Comparison of ENCODE assay signal across 29 cellular contexts in genomic region chr11:2719831-2720603, GRCh38.
"Had no signal": no experiment of that assay in that cellular context is flagged by ENCODE, and none has a peak within 500 bp of the region (broad histone marks: within the 10 kb centered on the region; RNA-seq: fewer than 3 reads in every experiment).

No MANE protein-coding gene starts in this region.

- H3K27me3 ChIP-seq: esophagus squamous epithelium, heart right ventricle, sigmoid colon, suprapubic skin had no signal

- H3K4me1 Mint-ChIP-seq: activated CD4-positive, alpha-beta memory T cell treated with anti-CD3 and anti-CD28 coated beads, Interleukin-2, amount 10 ng/mL, durations not matched to agents 7 days and 5 days; activated CD4-positive, alpha-beta T cell treated with anti-CD3 and anti-CD28 coated beads, Interleukin-2, amount 10 ng/mL, durations not matched to agents 7 days and 5 days; activated naive CD4-positive, alpha-beta T cell treated with anti-CD3 and anti-CD28 coated beads, Interleukin-2, amount 50 U/mL, for 24 hours; activated naive CD8-positive, alpha-beta T cell treated with anti-CD3 and anti-CD28 coated beads, Interleukin-2, amount 50 U/mL, for 24 hours; central memory CD8-positive, alpha-beta T cell; naive B cell; stimulated activated memory B cell treated with anti-CD40 and anti-IgM and Interleukin-4, amounts not matched to agents 10 μg/mL and 1 μg/mL and 100 μg/mL, for 72 hours had no signal

- H3K4me1 ChIP-seq: sigmoid colon, tibial artery had no signal

- ATAC-seq: activated naive CD8-positive, alpha-beta T cell treated with anti-CD3 and anti-CD28 coated beads, Interleukin-2, amount 50 U/mL, for 24 hours; heart right ventricle; stimulated activated memory B cell treated with anti-CD40 and anti-IgM and Interleukin-4, amounts not matched to agents 10 μg/mL and 1 μg/mL and 100 μg/mL, for 72 hours had no signal

- DNase-seq: activated CD4-positive, alpha-beta memory T cell treated with anti-CD3 and anti-CD28 coated beads, Interleukin-2, amount 10 ng/mL, durations not matched to agents 7 days and 5 days; activated CD4-positive, alpha-beta T cell treated with anti-CD3 and anti-CD28 coated beads, Interleukin-2, amount 10 ng/mL, durations not matched to agents 7 days and 5 days; activated CD4-positive, CD25-positive, alpha-beta regulatory T cell treated with anti-CD3 and anti-CD28 coated beads, Interleukin-2, amount 50 U/mL, for 72 hours; activated naive CD8-positive, alpha-beta T cell treated with anti-CD3 and anti-CD28 coated beads, Interleukin-2, amount 50 U/mL, for 24 hours; activated T-cell treated with anti-CD3 and anti-CD28 coated beads, Interleukin-2, amount 50 U/mL, for 48 hours; amygdala; esophagus squamous epithelium; foreskin melanocyte; mammary epithelial cell; naive B cell; sigmoid colon; small intestine; stimulated activated CD4-positive, alpha-beta T cell treated with anti-CD3 and anti-CD28 coated beads, Interleukin-1b, Interleukin-23, amount 100 ng/mL, for 48 hours; stimulated activated CD4-positive, alpha-beta T cell treated with anti-CD3 and anti-CD28 coated beads, Interleukin-4, amount 100 ng/mL, for 4 hours; stimulated activated CD8-positive, alpha-beta memory T cell treated with anti-CD3 and anti-CD28 coated beads, Interleukin-4, amount 100 ng/mL, for 48 hours; SW 1271; T1000; tibial artery had no signal

- H3K9me3 Mint-ChIP-seq: activated CD4-positive, alpha-beta memory T cell treated with anti-CD3 and anti-CD28 coated beads, Interleukin-2, amount 10 ng/mL, durations not matched to agents 7 days and 5 days; activated CD4-positive, alpha-beta T cell treated with anti-CD3 and anti-CD28 coated beads, Interleukin-2, amount 10 ng/mL, durations not matched to agents 7 days and 5 days; activated naive CD4-positive, alpha-beta T cell treated with anti-CD3 and anti-CD28 coated beads, Interleukin-2, amount 50 U/mL, for 24 hours; activated naive CD8-positive, alpha-beta T cell treated with anti-CD3 and anti-CD28 coated beads, Interleukin-2, amount 50 U/mL, for 24 hours; activated T-helper 2 cell treated with anti-CD3 and anti-CD28 coated beads, Interferon-gamma antibody, Interleukin-2, Interleukin-4, amounts not matched to agents 10 μg/mL and 5 μg/mL and 100 μg/mL, durations not matched to agents 14 hours and 24 hours and 36 hours; central memory CD8-positive, alpha-beta T cell; dendritic cell treated with granulocyte-macrophage colony-stimulating factor and Interleukin-4, amounts not matched to agents 40 ng/mL and 50 ng/mL, for 4 days; mesothelial cell of epicardium; naive B cell; stimulated activated memory B cell treated with anti-CD40 and anti-IgM and Interleukin-4, amounts not matched to agents 10 μg/mL and 1 μg/mL and 100 μg/mL, for 72 hours; T-helper 1 cell treated with Interleukin-12 subunit alpha and Interleukin-12 subunit beta and Interleukin-4 antibody, amounts not matched to agents 30 μg/mL and 1 μg/mL, for 36 hours had no signal

- H3K27ac ChIP-seq: epithelial cell of prostate, esophagus squamous epithelium, heart right ventricle, sigmoid colon, suprapubic skin, tibial artery had no signal

- H3K27ac Mint-ChIP-seq: activated CD4-positive, alpha-beta memory T cell treated with anti-CD3 and anti-CD28 coated beads, Interleukin-2, amount 10 ng/mL, durations not matched to agents 7 days and 5 days; activated CD4-positive, alpha-beta T cell treated with anti-CD3 and anti-CD28 coated beads, Interleukin-2, amount 10 ng/mL, durations not matched to agents 7 days and 5 days; activated naive CD4-positive, alpha-beta T cell treated with anti-CD3 and anti-CD28 coated beads, Interleukin-2, amount 50 U/mL, for 24 hours; activated naive CD8-positive, alpha-beta T cell treated with anti-CD3 and anti-CD28 coated beads, Interleukin-2, amount 50 U/mL, for 24 hours; activated T-helper 2 cell treated with anti-CD3 and anti-CD28 coated beads, Interferon-gamma antibody, Interleukin-2, Interleukin-4, amounts not matched to agents 10 μg/mL and 5 μg/mL and 100 μg/mL, durations not matched to agents 14 hours and 24 hours and 36 hours; dendritic cell treated with granulocyte-macrophage colony-stimulating factor and Interleukin-4, amounts not matched to agents 40 ng/mL and 50 ng/mL, for 4 days; mesothelial cell of epicardium; naive B cell; stimulated activated memory B cell treated with anti-CD40 and anti-IgM and Interleukin-4, amounts not matched to agents 10 μg/mL and 1 μg/mL and 100 μg/mL, for 72 hours; T-helper 1 cell treated with Interleukin-12 subunit alpha and Interleukin-12 subunit beta and Interleukin-4 antibody, amounts not matched to agents 30 μg/mL and 1 μg/mL, for 36 hours had no signal

- H3K4me3 Mint-ChIP-seq: activated CD4-positive, alpha-beta memory T cell treated with anti-CD3 and anti-CD28 coated beads, Interleukin-2, amount 10 ng/mL, durations not matched to agents 7 days and 5 days; activated CD4-positive, alpha-beta T cell treated with anti-CD3 and anti-CD28 coated beads, Interleukin-2, amount 10 ng/mL, durations not matched to agents 7 days and 5 days; activated naive CD4-positive, alpha-beta T cell treated with anti-CD3 and anti-CD28 coated beads, Interleukin-2, amount 50 U/mL, for 24 hours; activated naive CD8-positive, alpha-beta T cell treated with anti-CD3 and anti-CD28 coated beads, Interleukin-2, amount 50 U/mL, for 24 hours; central memory CD8-positive, alpha-beta T cell; dendritic cell treated with granulocyte-macrophage colony-stimulating factor and Interleukin-4, amounts not matched to agents 40 ng/mL and 50 ng/mL, for 4 days; mesothelial cell of epicardium; naive B cell; stimulated activated memory B cell treated with anti-CD40 and anti-IgM and Interleukin-4, amounts not matched to agents 10 μg/mL and 1 μg/mL and 100 μg/mL, for 72 hours; T-helper 1 cell treated with Interleukin-12 subunit alpha and Interleukin-12 subunit beta and Interleukin-4 antibody, amounts not matched to agents 30 μg/mL and 1 μg/mL, for 36 hours had no signal

- H3K36me3 ChIP-seq: esophagus squamous epithelium, heart right ventricle, sigmoid colon, suprapubic skin, tibial artery had no signal

- H3K27me3 Mint-ChIP-seq: activated CD4-positive, alpha-beta memory T cell treated with anti-CD3 and anti-CD28 coated beads, Interleukin-2, amount 10 ng/mL, durations not matched to agents 7 days and 5 days; activated CD4-positive, alpha-beta T cell treated with anti-CD3 and anti-CD28 coated beads, Interleukin-2, amount 10 ng/mL, durations not matched to agents 7 days and 5 days; activated naive CD4-positive, alpha-beta T cell treated with anti-CD3 and anti-CD28 coated beads, Interleukin-2, amount 50 U/mL, for 24 hours; activated naive CD8-positive, alpha-beta T cell treated with anti-CD3 and anti-CD28 coated beads, Interleukin-2, amount 50 U/mL, for 24 hours; dendritic cell treated with granulocyte-macrophage colony-stimulating factor and Interleukin-4, amounts not matched to agents 40 ng/mL and 50 ng/mL, for 4 days; stimulated activated memory B cell treated with anti-CD40 and anti-IgM and Interleukin-4, amounts not matched to agents 10 μg/mL and 1 μg/mL and 100 μg/mL, for 72 hours had no signal

- H3K9me3 ChIP-seq: esophagus squamous epithelium, heart right ventricle, sigmoid colon, suprapubic skin, tibial artery had no signal

- FAIRE-seq: endometrium, small intestine had no signal

- H3K36me3 Mint-ChIP-seq: mesothelial cell of epicardium, naive B cell had no signal

- H3K4me3 ChIP-seq: esophagus squamous epithelium, heart right ventricle, sigmoid colon, suprapubic skin, tibial artery had no signal
